Comparison of ENCODE assay signal across 31 cellular contexts in the genomic region with DNA sequence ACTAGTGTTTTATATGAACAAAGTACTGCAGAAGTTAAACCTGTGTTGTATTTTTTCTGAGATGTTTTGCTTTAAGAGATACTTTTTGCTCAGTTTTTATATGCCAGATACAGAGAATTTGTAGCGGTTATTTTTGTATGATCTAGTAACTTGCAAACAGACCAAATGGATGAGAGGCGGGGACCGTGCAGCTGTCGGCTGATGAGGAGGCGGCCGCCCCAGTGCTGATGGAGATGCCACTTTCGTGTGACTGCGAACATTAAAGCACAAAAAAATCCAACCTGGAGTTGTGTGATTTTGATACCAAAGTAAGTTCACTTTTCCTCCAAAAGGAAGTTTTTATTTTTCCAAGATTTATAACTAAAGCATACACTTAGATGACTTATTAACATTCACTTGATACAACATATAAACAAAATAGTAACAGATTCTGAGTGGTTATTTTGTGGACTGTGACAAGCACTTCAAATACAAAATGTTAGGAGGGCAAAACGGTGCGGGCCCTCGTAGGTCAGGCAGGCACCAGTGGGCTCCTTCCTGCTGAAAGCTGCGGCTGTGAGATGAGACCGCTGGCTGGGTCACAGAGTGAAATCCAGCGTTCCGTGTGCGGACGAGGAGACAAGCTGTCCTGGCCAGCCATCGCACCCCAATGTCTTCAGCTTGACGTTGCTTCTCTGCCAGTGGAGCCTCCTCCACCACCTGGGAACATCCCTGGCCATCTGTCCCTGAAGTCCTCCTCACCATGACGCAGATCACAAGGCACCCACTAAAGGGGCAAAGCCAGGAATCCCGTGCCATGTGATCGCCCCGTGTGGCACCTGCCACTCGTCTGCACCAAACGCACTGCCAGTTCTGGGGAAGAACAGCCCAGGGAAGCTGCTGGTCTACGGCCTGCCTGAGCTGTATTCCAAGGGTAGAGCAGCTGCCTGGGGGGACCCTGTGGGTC. TPM values are rescaled to one million over a fixed set of nuclear protein-coding genes. Genes with fewer than 3 reads are reported as not detected.
DNase-seq lines count a peak whose midpoint lies in the region; ATAC-seq, FAIRE-seq and TF ChIP-seq lines count a peak whose summit lies in the region.
"Had no signal": no experiment of that assay in that cellular context is flagged by ENCODE, and none has a peak within 500 bp of the region (broad histone marks: within the 10 kb centered on the region; RNA-seq: fewer than 3 reads in every experiment).

No MANE protein-coding gene starts in this region.

- H3K36me3 Mint-ChIP-seq in activated naive CD8-positive, alpha-beta T cell: no peaks in the 10 kb centered on the region
- peaks cover 15% of the 10 kb centered on the region for H3K36me3 Mint-ChIP-seq in activated naive CD8-positive, alpha-beta T cell treated with anti-CD3 and anti-CD28 coated beads, Interleukin-2, amount 50 U/mL, for 24 hours (ENCODE audit: low read depth)

- no peaks in the 10 kb centered on the region for H3K9me2 ChIP-seq in HCT116 (ENCODE audit: insufficient read depth)

- no peak for FAIRE-seq in small intestine (lab: Jason Lieb, UNC)
- FAIRE-seq: A204.1, colon had no signal

- H3K27ac ChIP-seq in HCT116 (ENCODE audit: low read depth, low read length): no peak overlapping the region
- peak overlapping the region in 54 of 59 donors; percentile 26 to 98 (median 68) for H3K27ac ChIP-seq in dorsolateral prefrontal cortex
- H3K27ac ChIP-seq in psoas muscle: no peak overlapping the region
- H3K27ac ChIP-seq in small intestine (ENCODE audit: low read depth in 1 of 2, low read length in 1 of 2): no peak overlapping the region
- H3K27ac ChIP-seq: GM23248, suprapubic skin, upper lobe of right lung had no signal

- H3K4me3 ChIP-seq in HCT116 (replicated peaks in 1 of 2; ENCODE audit: low read depth in 1 of 2, low read length in 2 of 2): no peak overlapping the region
- peak overlapping the region in 5 of 59 donors; percentile 2 to 85 (median 13) for H3K4me3 ChIP-seq in dorsolateral prefrontal cortex
- no peak overlapping the region for H3K4me3 ChIP-seq in psoas muscle
- no peak overlapping the region for H3K4me3 ChIP-seq in small intestine (ENCODE audit: low read depth in 1 of 2, low read length in 2 of 2)
- H3K4me3 ChIP-seq: GM23248, smooth muscle cell, suprapubic skin, upper lobe of right lung had no signal

- H3K27ac Mint-ChIP-seq in activated naive CD8-positive, alpha-beta T cell: peak overlapping the region; percentile 34
- no peak overlapping the region for H3K27ac Mint-ChIP-seq in activated naive CD8-positive, alpha-beta T cell treated with anti-CD3 and anti-CD28 coated beads, Interleukin-2, amount 50 U/mL, for 24 hours
- H3K27ac Mint-ChIP-seq: activated CD4-positive, alpha-beta memory T cell treated with anti-CD3 and anti-CD28 coated beads for 36 hours; CD8-positive, alpha-beta T cell; mesothelial cell of epicardium had no signal

- RAD21 ChIA-PET in HCT116 (lab: Charles Lee; ENCODE audit: low non-redundant PET in 1 of 2, low total read pairs in 2 of 2, uncharacterized antibody in 2 of 2, unreplicated experiment in 2 of 2): no interaction called here

- no peaks in the 10 kb centered on the region for H3K9me3 Mint-ChIP-seq in activated naive CD8-positive, alpha-beta T cell (ENCODE audit: low read depth)
- no peaks in the 10 kb centered on the region for H3K9me3 Mint-ChIP-seq in activated naive CD8-positive, alpha-beta T cell treated with anti-CD3 and anti-CD28 coated beads, Interleukin-2, amount 50 U/mL, for 24 hours
- H3K9me3 Mint-ChIP-seq: activated CD4-positive, alpha-beta memory T cell treated with anti-CD3 and anti-CD28 coated beads for 36 hours; CD8-positive, alpha-beta T cell; mesothelial cell of epicardium had no signal

- H4K20me1 ChIP-seq in HCT116 (ENCODE audit: insufficient read depth): no peaks in the 10 kb centered on the region

- no TSS peak for BruUV-seq in HCT116 (replicated peaks; lab: Mats Ljungman, UMichigan)

- H3K9me3 ChIP-seq in HCT116 (ENCODE audit: control insufficient read depth in 1 of 2, insufficient read depth in 1 of 2, low read depth in 1 of 2, low read length in 2 of 2) (no peaks in the 10 kb centered on the region), psoas muscle (no peaks in the 10 kb centered on the region), small intestine (ENCODE audit: control insufficient read depth, low read depth) (no peaks in the 10 kb centered on the region)
- H3K9me3 ChIP-seq: suprapubic skin, upper lobe of right lung had no signal

- CTCF ChIA-PET in HCT116 (lab: Charles Lee): no interaction called here

- H3K4me1 ChIP-seq in HCT116 (ENCODE audit: control insufficient read depth in 1 of 2, insufficient read depth in 2 of 2, low read length in 2 of 2): peaks cover 13 to 31% of the 10 kb centered on the region in 2 experiments
- peaks cover 35% of the 10 kb centered on the region for H3K4me1 ChIP-seq in psoas muscle
- peaks cover 0 to 2% of the 10 kb centered on the region in 2 donors for H3K4me1 ChIP-seq in small intestine (ENCODE audit: control insufficient read depth in 2 of 2, insufficient read depth in 1 of 2, low read depth in 1 of 2, low read length in 1 of 2)

- no peaks in the 10 kb centered on the region for H3K27me3 Mint-ChIP-seq in activated naive CD8-positive, alpha-beta T cell
- no peaks in the 10 kb centered on the region for H3K27me3 Mint-ChIP-seq in activated naive CD8-positive, alpha-beta T cell treated with anti-CD3 and anti-CD28 coated beads, Interleukin-2, amount 50 U/mL, for 24 hours
- H3K27me3 Mint-ChIP-seq: activated CD4-positive, alpha-beta memory T cell treated with anti-CD3 and anti-CD28 coated beads for 36 hours; naive B cell had no signal

- intact Hi-C loops in HCT116 (cut with micrococcal nuclease) (loop anchor here (10.0 kb wide), 1 partner anchor 496 kb away; a partner anchor contains a TSS), dorsolateral prefrontal cortex (cut with DNase I) (loop anchor here in 1 of 2 donors (2.0 kb wide), 1 partner anchor 46 kb away; no protein-coding TSS in a partner anchor), psoas muscle (cut with DNase I) (loop anchor here in 1 of 2 donors (10.0 kb wide), 2 partner anchors 134 to 416 kb away; a partner anchor contains a TSS)

- no peak overlapping the region for H2AFZ ChIP-seq in HCT116 (ENCODE audit: low read depth, low read length, poor library complexity, severe bottlenecking)
- H2AFZ ChIP-seq: GM23248 had no signal

- no peak for TF ChIP-seq POLR2A in HCT116 (IDR thresholded peaks at IDR 0.05; ENCODE audit: borderline replicate concordance, extremely low read depth, insufficient read depth, insufficient read length)

- H3K4me1 Mint-ChIP-seq in activated naive CD8-positive, alpha-beta T cell (ENCODE audit: low read depth): peaks cover 20% of the 10 kb centered on the region
- peaks cover 25% of the 10 kb centered on the region for H3K4me1 Mint-ChIP-seq in activated naive CD8-positive, alpha-beta T cell treated with anti-CD3 and anti-CD28 coated beads, Interleukin-2, amount 50 U/mL, for 24 hours

- POLR2A ChIA-PET in HCT116 (lab: Charles Lee): no interaction called here

- TF ChIP-seq CTCF in HCT116 (IDR thresholded peaks at IDR 0.05 in 2 of 3, conservative IDR thresholded peaks at IDR 0.05 in 1 of 3; ENCODE audit: borderline replicate concordance in 1 of 3, insufficient read depth in 1 of 3, low read depth in 2 of 3, low read length in 2 of 3): no peak
- no peak for TF ChIP-seq CTCF in dorsolateral prefrontal cortex (IDR thresholded peaks at IDR 0.05 in 54 of 56, conservative IDR thresholded peaks at IDR 0.05 in 2 of 56; ENCODE audit: low read depth in 1 of 56, partially characterized antibody in 56 of 56)
- no peak for TF ChIP-seq CTCF in psoas muscle (IDR thresholded peaks at IDR 0.05)

- no peak overlapping the region for H3K4me2 ChIP-seq in HCT116 (ENCODE audit: low read length)
- H3K4me2 ChIP-seq: smooth muscle cell had no signal

- TF ChIP-seq RAD21 in HCT116 (IDR thresholded peaks at IDR 0.05; ENCODE audit: low read depth): no peak

- H3K4me3 Mint-ChIP-seq in activated naive CD8-positive, alpha-beta T cell: no peak overlapping the region
- H3K4me3 Mint-ChIP-seq in activated naive CD8-positive, alpha-beta T cell treated with anti-CD3 and anti-CD28 coated beads, Interleukin-2, amount 50 U/mL, for 24 hours: no peak overlapping the region
- H3K4me3 Mint-ChIP-seq: activated CD4-positive, alpha-beta memory T cell treated with anti-CD3 and anti-CD28 coated beads for 36 hours; CD8-positive, alpha-beta T cell; mesothelial cell of epicardium had no signal

- WGBS in psoas muscle, 3 donors: 54 to 74% (median 55%) methylated on average over 26 of the region's 26 CpGs
- 88 to 90% (median 89%) methylated on average over 26 of the region's 26 CpGs for WGBS in small intestine, 3 donors

- peaks cover 19 to 37% of the 10 kb centered on the region in 2 experiments; a peak in 3 of 4 replicates for H3K36me3 ChIP-seq in HCT116 (ENCODE audit: control insufficient read depth in 1 of 2, insufficient read depth in 2 of 2, low read length in 2 of 2)
- H3K36me3 ChIP-seq in psoas muscle (ENCODE audit: insufficient read depth in 1 of 2, low read depth in 1 of 2): peaks cover 0 to 37% of the 10 kb centered on the region in 2 donors
- H3K36me3 ChIP-seq in small intestine (ENCODE audit: control insufficient read depth in 2 of 2, insufficient read depth in 2 of 2, low read length in 2 of 2): peaks cover 9% of the 10 kb centered on the region in 2 donors

- H3K27me3 ChIP-seq in HCT116 (ENCODE audit: insufficient read depth, low read length) (no peaks in the 10 kb centered on the region), dorsolateral prefrontal cortex (no peaks in the 10 kb centered on the region), psoas muscle (ENCODE audit: insufficient read depth in 3 of 3, low read length in 2 of 3) (no peaks in the 10 kb centered on the region), small intestine (ENCODE audit: control insufficient read depth in 2 of 2, insufficient read depth in 2 of 2, low read length in 2 of 2) (no peaks in the 10 kb centered on the region)
- H3K27me3 ChIP-seq: suprapubic skin, upper lobe of right lung had no signal

- no peak for DNase-seq in activated naive CD8-positive, alpha-beta T cell treated with anti-CD3 and anti-CD28 coated beads, Interleukin-2, amount 50 U/mL, for 24 hours
- no peak for DNase-seq in HCT116 (ENCODE audit: low read depth, low spot score)
- peak in 3 of 10 donors; percentile 78 to 84 (median 80) for DNase-seq in dorsolateral prefrontal cortex
- no peak for DNase-seq in psoas muscle
- no peak for DNase-seq in COLO668 (lab: John Stamatoyannopoulos, UW; ENCODE audit: unreplicated experiment)
- DNase-seq in small intestine: no peak
- DNase-seq: activated CD4-positive, alpha-beta memory T cell treated with anti-CD3 and anti-CD28 coated beads for 36 hours; activated CD4-positive, CD25-positive, alpha-beta regulatory T cell treated with anti-CD3 and anti-CD28 coated beads, Interleukin-2, amount 50 U/mL, for 72 hours; activated naive CD4-positive, alpha-beta T cell treated with Interleukin-2 at 50 U/mL for 16 hours; amniotic stem cell; CD8-positive, alpha-beta T cell; effector CD4-positive, alpha-beta T cell; GM23248; islet precursor cell; naive B cell; NCI-H1092; NCI-H187; NCI-H510A treated with DMSO at 0.1 percent for 48 hours; NK-92 treated with Interleukin-12 subunit alpha and Interleukin-12 subunit beta, amount 100 ng/mL, for 24 hours; stimulated activated CD4-positive, alpha-beta T cell treated with anti-CD3 and anti-CD28 coated beads, Interleukin-1b, Interleukin-23, amount 100 ng/mL, for 48 hours; stimulated activated naive CD4-positive, alpha-beta T cell treated with Interleukin-2 at 50 U/mL for 16 hours; upper lobe of right lung had no signal

- peaks cover 34% of the 10 kb centered on the region for H3K79me2 ChIP-seq in HCT116 (ENCODE audit: insufficient read depth, low read length)

- ATAC-seq in activated naive CD8-positive, alpha-beta T cell treated with anti-CD3 and anti-CD28 coated beads, Interleukin-2, amount 50 U/mL, for 24 hours: no peak
- ATAC-seq in HCT116 (no peak), psoas muscle (peak in 3 of 4 donors; percentile 36 to 43 (median 40)), HG03432 (IDR thresholded peaks at IDR 0.05; ENCODE audit: unreplicated experiment) (no peak)
- ATAC-seq: CD8-positive, alpha-beta T cell; PC-3; upper lobe of right lung had no signal

- H3K9ac ChIP-seq in HCT116 (ENCODE audit: low read length): no peak overlapping the region
- H3K9ac ChIP-seq: GM23248 had no signal

RNA-seq across cellular contexts. Expression of a gene that starts 4.0 kb away (rescaled TPM):
- total RNA-seq in HCT116 (2021; ENCODE audit: unreplicated experiment): 73.6 TPM
- 59.4 and 59.5 TPM in 2 replicates for polyA plus RNA-seq in HCT116 (2012)
- total RNA-seq in dorsolateral prefrontal cortex: 100 to 1,000 TPM in 1 of 120 experiments, 10 to 100 TPM in 119; 40.5 to 100 (median 61.4) TPM
- total RNA-seq in psoas muscle: 10 to 100 TPM; 17.3 to 20.9 (median 19.4) TPM
- polyA plus RNA-seq in psoas muscle: 10 to 100 TPM; 11.6 to 21.6 (median 15.5) TPM
- polyA plus RNA-seq in small intestine: 10 to 100 TPM; 46.6 to 88.3 (median 85.9) TPM

RNA-seq across cellular contexts. Expression of a gene that starts 4.3 kb away (rescaled TPM):
- total RNA-seq in HCT116 (2021; ENCODE audit: unreplicated experiment): 33.8 TPM
- polyA plus RNA-seq in HCT116 (2012): 28.7 and 30.0 TPM in 2 replicates
- 10 to 100 TPM in 44 of 120 experiments, 1 to 10 TPM in 76; 7.2 to 12.6 (median 9.5) TPM for total RNA-seq in dorsolateral prefrontal cortex
- total RNA-seq in psoas muscle: 1 to 10 TPM; 5.1 to 7.2 (median 5.7) TPM
- 10 to 100 TPM in 1 of 3 donors, 1 to 10 TPM in 2; 6.5 to 11.4 (median 7.8) TPM for polyA plus RNA-seq in psoas muscle
- 10 to 100 TPM; 13.2 to 17.0 (median 13.5) TPM for polyA plus RNA-seq in small intestine

RNA-seq across cellular contexts. Expression of a gene that starts 16.3 kb away (rescaled TPM):
- total RNA-seq in HCT116 (2021; ENCODE audit: unreplicated experiment) (29.7 TPM), dorsolateral prefrontal cortex (100 to 1,000 TPM in 8 of 120 experiments, 10 to 100 TPM in 112; 15.9 to 126 (median 44.6) TPM), psoas muscle (under 1 TPM in 3 of 4 donors, not detected in 1; 0.27 to 0.67 (median 0.40) TPM)
- polyA plus RNA-seq in HCT116 (2012): 15.9 and 20.7 TPM in 2 replicates
- polyA plus RNA-seq in psoas muscle (under 1 TPM; 0.51 to 0.86 (median 0.67) TPM), small intestine (10 to 100 TPM in 1 of 3 donors, 1 to 10 TPM in 2; 5.1 to 12.7 (median 6.7) TPM)
- total RNA-seq: activated CD4-positive, alpha-beta memory T cell treated with anti-CD3 and anti-CD28 coated beads for 36 hours; CD8-positive, alpha-beta T cell; GM23248; osteoblast had no signal

Comparison
In these comparisons a context has a peak if more than half of its experiments do, and no peak if none do; other contexts are left out.
1. ATAC-seq: peak in psoas muscle (3 of 4); none in activated naive CD8-positive, alpha-beta T cell treated with anti-CD3 and anti-CD28 coated beads, Interleukin-2, amount 50 U/mL, for 24 hours (single experiment), HCT116 (single experiment) and HG03432 (single experiment).
2. H3K27ac ChIP-seq: peak in dorsolateral prefrontal cortex (54 of 59); none in HCT116 (single experiment), psoas muscle (single experiment) and small intestine (0 of 2).
3. RNA of a gene that starts 16.3 kb away (total RNA-seq): 15.9 to 126 TPM in dorsolateral prefrontal cortex and 29.7 TPM in HCT116 (single experiment); 0.27 to 0.67 TPM in psoas muscle; every median in the first group is over 10 times any median in the second.